In genomic region chr2:179614121-179614520, GRCh38 we compare ENCODE assay signal across 18 cellular contexts.
DNase-seq lines count a peak whose midpoint lies in the region; ATAC-seq and TF ChIP-seq lines count a peak whose summit lies in the region.
"Had no signal": no experiment of that assay in that cellular context is flagged by ENCODE, and none has a peak within 500 bp of the region (broad histone marks: within the 10 kb centered on the region; RNA-seq: fewer than 3 reads in every experiment).

No MANE protein-coding gene starts in this region.

- TF ChIP-seq CTCF in foreskin keratinocyte (conservative IDR thresholded peaks at IDR 0.05) (no peak), smooth muscle cell (IDR thresholded peaks at IDR 0.05; ENCODE audit: borderline replicate concordance, insufficient read depth, poor library complexity, severe bottlenecking) (no peak)

- H3K36me3 ChIP-seq in GM23248 (ENCODE audit: low read depth) = no peaks in the 10 kb centered on the region
- no peaks in the 10 kb centered on the region for H3K36me3 ChIP-seq in smooth muscle cell (ENCODE audit: low read depth)

- H3K9me2 ChIP-seq in GM23248 (ENCODE audit: insufficient read depth) = 0 out of 2 replicates have a peak, but pooled peaks cover 8% of the 10 kb centered on the region

- H4K20me1 ChIP-seq in GM23248 (ENCODE audit: insufficient read depth) = no peaks in the 10 kb centered on the region
- no peaks in the 10 kb centered on the region for H4K20me1 ChIP-seq in smooth muscle cell (ENCODE audit: low read depth)

- H3K4me2 ChIP-seq in GM23248 (ENCODE audit: unreplicated experiment) = peak overlapping the region; percentile 41
- peak overlapping the region; percentile 60 for H3K4me2 ChIP-seq in smooth muscle cell
- H3K4me2 ChIP-seq: PC-9 had no signal

- H3F3A ChIP-seq in GM23248 (ENCODE audit: insufficient read depth) = peaks cover 29% of the 10 kb centered on the region; the same call in 1 of the 2 replicates
- H3F3A ChIP-seq in smooth muscle cell (ENCODE audit: low read depth) = peaks cover 23% of the 10 kb centered on the region

- intact Hi-C loops in left colon (cut with DNase I, micrococcal nuclease) = no loop called here

- peak overlapping the region; percentile 46 for H3K4me3 ChIP-seq in GM23248
- no peak overlapping the region for H3K4me3 ChIP-seq in smooth muscle cell
- H3K4me3 ChIP-seq: PC-9 had no signal

- DNase-seq in GM23248 (peak; percentile 58), foreskin keratinocyte (peak; percentile 32 to 63), smooth muscle cell (lab: John Stamatoyannopoulos, UW; ENCODE audit: unreplicated experiment) (no peak), left colon (no peak)
- DNase-seq in NK-92 treated with Interleukin-12 subunit alpha and Interleukin-12 subunit beta, amount 100 ng/mL, for 24 hours (lab: John Stamatoyannopoulos, UW) = no peak
- DNase-seq: Calu3; CD4-positive, alpha-beta memory T cell; DMS79; GDM1; H7; KBM-7; NCI-H146; NCI-H2081; NCI-H510A; NCI-H774 had no signal

- H3K9ac ChIP-seq in GM23248 (no peak overlapping the region), smooth muscle cell (ENCODE audit: low read depth) (no peak overlapping the region)

- no peaks in the 10 kb centered on the region for H3K79me2 ChIP-seq in GM23248 (ENCODE audit: insufficient read depth)
- no peaks in the 10 kb centered on the region for H3K79me2 ChIP-seq in smooth muscle cell (ENCODE audit: low read depth)

- H3K9me3 ChIP-seq in GM23248 (ENCODE audit: low read depth) (no peaks in the 10 kb centered on the region), smooth muscle cell (replicated peaks; ENCODE audit: low read depth) (no peaks in the 10 kb centered on the region)

- H3K4me1 ChIP-seq in GM23248 (ENCODE audit: insufficient read depth) (peaks cover 35% of the 10 kb centered on the region), foreskin keratinocyte (peaks cover 16% of the 10 kb centered on the region), smooth muscle cell (ENCODE audit: low read depth) (peaks cover 11% of the 10 kb centered on the region)

- in situ Hi-C loops in GM23248 (cut with MboI) = no loop called here

- H3K27me3 ChIP-seq in GM23248 (replicated peaks; ENCODE audit: insufficient read depth) (no peaks in the 10 kb centered on the region), foreskin keratinocyte (no peaks in the 10 kb centered on the region), smooth muscle cell (ENCODE audit: low read depth) (no peaks in the 10 kb centered on the region)

- H2AFZ ChIP-seq in GM23248 (peak overlapping the region; percentile 24), smooth muscle cell (ENCODE audit: low read depth) (peak overlapping the region; percentile 26)
- H2AFZ ChIP-seq: PC-9 had no signal

- WGBS in GM23248 (ENCODE audit: low coverage in 1 of 2, low lambda C conversion rate in 2 of 2, missing lambda C conversion rate in 2 of 2), 2 experiments = 34 to 39% methylated on average over 3 of the region's 3 CpGs
- WGBS in smooth muscle cell (ENCODE audit: low lambda C conversion rate) = 54% methylated on average over 3 of the region's 3 CpGs

- ATAC-seq in SK-N-SH treated with all-trans-retinoic acid at 6 μM for 48 hours = peak; percentile 40; the same call in 1 of the 3 replicates
- peak; percentile 45 for ATAC-seq in foreskin keratinocyte
- ATAC-seq in GM18519 (IDR thresholded peaks at IDR 0.05; ENCODE audit: low FRiP score, unreplicated experiment) = no peak
- ATAC-seq in left colon = no peak

- H3K27ac ChIP-seq in GM23248 (peak overlapping the region; percentile 53), foreskin keratinocyte (no peak overlapping the region), smooth muscle cell (ENCODE audit: low read depth) (peak overlapping the region; percentile 83)
- H3K27ac ChIP-seq: PC-9 had no signal

TF ChIP-seq in SK-N-SH treated with all-trans-retinoic acid at 6 μM for 48 hours, 23 proteins besides CTCF, POLR2A, EP300 and RAD21:
- TF ChIP-seq RARB (CRISPR knock-in tag; IDR thresholded peaks at IDR 0.05) = no peak
- TF ChIP-seq, protein P1, sequence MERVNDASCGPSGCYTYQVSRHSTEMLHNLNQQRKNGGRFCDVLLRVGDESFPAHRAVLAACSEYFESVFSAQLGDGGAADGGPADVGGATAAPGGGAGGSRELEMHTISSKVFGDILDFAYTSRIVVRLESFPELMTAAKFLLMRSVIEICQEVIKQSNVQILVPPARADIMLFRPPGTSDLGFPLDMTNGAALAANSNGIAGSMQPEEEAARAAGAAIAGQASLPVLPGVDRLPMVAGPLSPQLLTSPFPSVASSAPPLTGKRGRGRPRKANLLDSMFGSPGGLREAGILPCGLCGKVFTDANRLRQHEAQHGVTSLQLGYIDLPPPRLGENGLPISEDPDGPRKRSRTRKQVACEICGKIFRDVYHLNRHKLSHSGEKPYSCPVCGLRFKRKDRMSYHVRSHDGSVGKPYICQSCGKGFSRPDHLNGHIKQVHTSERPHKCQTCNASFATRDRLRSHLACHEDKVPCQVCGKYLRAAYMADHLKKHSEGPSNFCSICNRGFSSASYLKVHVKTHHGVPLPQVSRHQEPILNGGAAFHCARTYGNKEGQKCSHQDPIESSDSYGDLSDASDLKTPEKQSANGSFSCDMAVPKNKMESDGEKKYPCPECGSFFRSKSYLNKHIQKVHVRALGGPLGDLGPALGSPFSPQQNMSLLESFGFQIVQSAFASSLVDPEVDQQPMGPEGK (CRISPR knock-in tag; IDR thresholded peaks at IDR 0.05; ENCODE audit: borderline replicate concordance) = no peak
- no peak for TF ChIP-seq POU6F1 (CRISPR knock-in tag; IDR thresholded peaks at IDR 0.05; ENCODE audit: borderline replicate concordance, low read depth)
- TF ChIP-seq SNAI2 (CRISPR knock-in tag; IDR thresholded peaks at IDR 0.05) = no peak
- no peak for TF ChIP-seq ISL1 (CRISPR knock-in tag; IDR thresholded peaks at IDR 0.05)
- no peak for TF ChIP-seq ZNF8 (CRISPR knock-in tag; IDR thresholded peaks at IDR 0.05)
- TF ChIP-seq CSRNP3 (CRISPR knock-in tag; IDR thresholded peaks at IDR 0.05) = no peak
- no peak for TF ChIP-seq BACH2 (CRISPR knock-in tag; IDR thresholded peaks at IDR 0.05; ENCODE audit: borderline replicate concordance)
- TF ChIP-seq ARNTL (CRISPR knock-in tag; IDR thresholded peaks at IDR 0.05; ENCODE audit: borderline replicate concordance, low read depth) = no peak
- TF ChIP-seq ZFP3 (CRISPR knock-in tag; IDR thresholded peaks at IDR 0.05) = no peak
TF ChIP-seq in SK-N-SH treated with all-trans-retinoic acid at 6 μM for 48 hours: peak in this region for 0.

Comparison
In these comparisons a context has a peak if more than half of its experiments do, and no peak if none do; other contexts are left out.
1. DNase-seq: peak in GM23248 (single experiment) and foreskin keratinocyte (2 of 2); none in smooth muscle cell (single experiment), NK-92 treated with Interleukin-12 subunit alpha and Interleukin-12 subunit beta, amount 100 ng/mL, for 24 hours (single experiment) and left colon (0 of 2).
2. ATAC-seq: peak in SK-N-SH treated with all-trans-retinoic acid at 6 μM for 48 hours (single experiment) and foreskin keratinocyte (single experiment); none in GM18519 (single experiment) and left colon (single experiment).